ENCODE assay signal across 8 cellular contexts in the genomic region with DNA sequence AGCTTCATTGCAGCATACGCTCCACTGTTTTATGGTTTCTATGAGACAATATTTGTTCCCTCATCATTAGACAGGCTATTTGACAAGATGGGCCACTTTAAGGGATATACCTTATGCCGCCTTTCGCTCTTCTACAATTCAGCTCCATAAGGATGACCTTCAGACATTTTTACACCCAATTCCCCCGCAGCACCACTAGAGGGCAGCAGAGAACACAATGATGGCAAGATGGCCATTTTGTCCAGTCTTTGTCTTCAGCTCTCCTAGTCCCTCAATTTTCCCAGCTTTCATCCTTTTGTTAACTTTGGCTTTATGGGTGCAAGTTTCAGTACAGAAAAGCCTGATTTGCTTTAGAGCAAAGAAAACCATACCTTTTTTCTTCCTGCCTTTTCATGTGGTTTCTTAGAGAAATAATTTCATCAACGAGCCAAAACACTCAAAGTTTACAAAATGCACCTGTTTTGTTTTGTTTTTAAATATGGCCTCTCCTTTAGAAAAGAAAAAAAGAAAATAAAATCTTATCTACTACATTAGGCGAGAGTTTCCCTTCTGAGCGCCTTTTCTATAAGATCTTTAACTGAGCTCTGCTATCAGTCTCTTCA.
DNase-seq lines count a peak whose midpoint lies in the region; ATAC-seq and TF ChIP-seq lines count a peak whose summit lies in the region.

No MANE protein-coding gene starts in this region.

- DNase-seq in GM03348 (ENCODE audit: low spot score) (peak; percentile 74), NCI-H748 (lab: John Stamatoyannopoulos, UW; ENCODE audit: unreplicated experiment) (peak; percentile 84), epithelial cell of proximal tubule (ENCODE audit: low read depth) (no peak), natural killer cell (no peak), stromal cell of bone marrow (ENCODE audit: low read depth) (peak; percentile 29)
- peak; percentile 71 for DNase-seq in activated CD8-positive, alpha-beta memory T cell treated with anti-CD3 and anti-CD28 coated beads for 24 hours

- no peaks in the 10 kb centered on the region for H3K4me1 Mint-ChIP-seq in natural killer cell

- TF ChIP-seq CTCF in epithelial cell of proximal tubule (conservative IDR thresholded peaks at IDR 0.05; ENCODE audit: low read depth, low read length) (peak; percentile 98), natural killer cell (IDR thresholded peaks at IDR 0.05) (peak; percentile 74)

- H3K27me3 Mint-ChIP-seq in natural killer cell (ENCODE audit: low read depth in 2 of 2): no peaks in the 10 kb centered on the region

- H3K4me3 Mint-ChIP-seq in natural killer cell: no peak overlapping the region

- no peak overlapping the region for H3K4me3 ChIP-seq in epithelial cell of proximal tubule (ENCODE audit: low read depth, low read length)

- H3K36me3 Mint-ChIP-seq in natural killer cell: no peaks in the 10 kb centered on the region

- ATAC-seq in HG03571 (IDR thresholded peaks at IDR 0.05; ENCODE audit: unreplicated experiment): peak; percentile 76
- ATAC-seq in natural killer cell: peak in 2 of 3 donors; percentile 52 to 56
- no peak for ATAC-seq in HG03457 (IDR thresholded peaks at IDR 0.05; ENCODE audit: unreplicated experiment)

- no peaks in the 10 kb centered on the region for H3K9me3 Mint-ChIP-seq in natural killer cell

- intact Hi-C loops in natural killer cell (cut with micrococcal nuclease): loop anchor here (10.0 kb wide), 1 partner anchor 1093 kb away; no protein-coding TSS in a partner anchor

- no peak overlapping the region for H3K27ac Mint-ChIP-seq in natural killer cell

Comparison
In these comparisons a context has a peak if more than half of its experiments do, and no peak if none do; other contexts are left out.
1. DNase-seq: peak in GM03348 (single experiment), NCI-H748 (single experiment), activated CD8-positive, alpha-beta memory T cell treated with anti-CD3 and anti-CD28 coated beads for 24 hours (single experiment) and stromal cell of bone marrow (single experiment); none in epithelial cell of proximal tubule (single experiment) and natural killer cell (single experiment).